In genomic region chr2:46847726-46848421, GRCh38 we compare ENCODE assay signal across 10 cellular contexts.
DNase-seq lines count a peak whose midpoint lies in the region; TF ChIP-seq lines count a peak whose summit lies in the region.
"Had no signal": no experiment of that assay in that cellular context is flagged by ENCODE, and none has a peak within 500 bp of the region (broad histone marks: within the 10 kb centered on the region; RNA-seq: fewer than 3 reads in every experiment).

No MANE protein-coding gene starts in this region.

- DNase-seq in RWPE1 (ENCODE audit: low spot score) (peak; percentile 42), esophagus squamous epithelium (lab: John Stamatoyannopoulos, UW) (no peak), nephron progenitor cell (no peak), uterus (no peak), H9 (no peak), midbrain (lab: John Stamatoyannopoulos, UW) (no peak)
- DNase-seq in stimulated activated CD4-positive, alpha-beta T cell treated with anti-CD3 and anti-CD28 coated beads, Interleukin-2, amount 100 ng/mL, for 48 hours: no peak
- DNase-seq: activated CD8-positive, alpha-beta memory T cell treated with anti-CD3 and anti-CD28 coated beads, Interleukin-2, amount 10 ng/mL, durations not matched to agents 7 days and 5 days; erythroblast; stimulated activated CD4-positive, alpha-beta T cell treated with anti-CD3 and anti-CD28 coated beads, Interleukin-12 subunit alpha, Interleukin-12 subunit beta, amount 100 ng/mL, for 4 hours had no signal

- no peak overlapping the region for H3K14ac ChIP-seq in H9 (ENCODE audit: insufficient read depth, low read length)

- no peak overlapping the region for H2AK5ac ChIP-seq in H9 (ENCODE audit: insufficient read length, low read length)

- peaks cover 40% of the 10 kb centered on the region for H3K4me1 Mint-ChIP-seq in nephron progenitor cell
- peaks cover 4 to 8% of the 10 kb centered on the region in 2 experiments; a peak in 2 of 4 replicates for H3K4me1 Mint-ChIP-seq in H9
- H3K4me1 Mint-ChIP-seq: activated CD8-positive, alpha-beta memory T cell treated with anti-CD3 and anti-CD28 coated beads, Interleukin-2, amount 10 ng/mL, durations not matched to agents 7 days and 5 days had no signal

- H2BK5ac ChIP-seq in H9 (ENCODE audit: insufficient read length, low read length): no peak overlapping the region

- H3K4me1 ChIP-seq in esophagus squamous epithelium (peaks cover 53 to 65% (median 60%) of the 10 kb centered on the region in 3 donors), uterus (peaks cover 36 to 59% of the 10 kb centered on the region in 2 donors), H9 (ENCODE audit: insufficient read depth, low read length) (no peaks in the 10 kb centered on the region; the same call in 1 of the 2 replicates)

- H3K27ac Mint-ChIP-seq in nephron progenitor cell (peak overlapping the region; percentile 42), H9 (no peak overlapping the region)
- H3K27ac Mint-ChIP-seq: activated CD8-positive, alpha-beta memory T cell treated with anti-CD3 and anti-CD28 coated beads, Interleukin-2, amount 10 ng/mL, durations not matched to agents 7 days and 5 days had no signal

- H3K27ac ChIP-seq in RWPE1: peak overlapping the region; percentile 91
- peak overlapping the region; percentile 71 to 95 (median 82) for H3K27ac ChIP-seq in esophagus squamous epithelium
- peak overlapping the region; percentile 90 to 93 for H3K27ac ChIP-seq in uterus
- no peak overlapping the region for H3K27ac ChIP-seq in H9 (ENCODE audit: insufficient read length, low read depth, low read length)

- H4K5ac ChIP-seq in H9 (ENCODE audit: insufficient read length, low read depth, low read length): no peak overlapping the region

- POLR2A ChIA-PET in RWPE1 (lab: Yijun Ruan, JAX; ENCODE audit: low non-redundant PET): no interaction called here

- H3K79me2 ChIP-seq in H9 (ENCODE audit: insufficient read depth, low read length): no peaks in the 10 kb centered on the region

- WGBS in esophagus squamous epithelium, 2 donors: 37 to 66% methylated on average over 5 of the region's 5 CpGs
- no CpG with 5 or more reads among the region's 5 CpGs for WGBS in H9 (ENCODE audit: extremely low coverage, insufficient read length, low lambda C conversion rate)

- CTCF ChIA-PET in RWPE1 (lab: Yijun Ruan, JAX): interaction anchor here (0.6 kb wide), 1 partner anchor 518 kb away, joined by 4 read pairs; no protein-coding TSS in a partner anchor

- no peak for TF ChIP-seq CTCF in RWPE1 (conservative IDR thresholded peaks at IDR 0.05; ENCODE audit: low read depth)
- TF ChIP-seq CTCF in esophagus squamous epithelium (IDR thresholded peaks at IDR 0.05): no peak
- no peak for TF ChIP-seq CTCF in nephron progenitor cell (IDR thresholded peaks at IDR 0.05)
- TF ChIP-seq CTCF in uterus (IDR thresholded peaks at IDR 0.05): no peak
- no peak for TF ChIP-seq CTCF in H9 (conservative IDR thresholded peaks at IDR 0.05)

- H4K91ac ChIP-seq in H9 (ENCODE audit: insufficient read length, low read depth, low read length): no peak overlapping the region

- H3K4ac ChIP-seq in H9 (ENCODE audit: low read depth, low read length): no peak overlapping the region

- H3K9ac ChIP-seq in H9 (ENCODE audit: extremely low read depth, insufficient read length, low read length): no peak overlapping the region

- H3K4me3 Mint-ChIP-seq in nephron progenitor cell: no peak overlapping the region
- no peak overlapping the region for H3K4me3 Mint-ChIP-seq in H9
- H3K4me3 Mint-ChIP-seq: activated CD8-positive, alpha-beta memory T cell treated with anti-CD3 and anti-CD28 coated beads, Interleukin-2, amount 10 ng/mL, durations not matched to agents 7 days and 5 days had no signal

- H3K9me3 Mint-ChIP-seq in nephron progenitor cell (peaks cover under 1% of the 10 kb centered on the region), H9 (no peaks in the 10 kb centered on the region)

- no peak overlapping the region for H2BK15ac ChIP-seq in H9 (ENCODE audit: low read depth, low read length)

- H3K36me3 ChIP-seq in esophagus squamous epithelium (no peaks in the 10 kb centered on the region), uterus (no peaks in the 10 kb centered on the region)

- intact Hi-C loops in esophagus squamous epithelium (cut with DNase I): no loop called here
- intact Hi-C loops in uterus (cut with DNase I; ENCODE audit: low total_unique reads): no loop called here

- no peak overlapping the region for H3T11ph ChIP-seq in H9 (ENCODE audit: low read length)

- no peaks in the 10 kb centered on the region for H3K36me3 Mint-ChIP-seq in nephron progenitor cell (ENCODE audit: low read depth)
- no peaks in the 10 kb centered on the region for H3K36me3 Mint-ChIP-seq in H9 (ENCODE audit: insufficient read depth in 1 of 3, low read depth in 3 of 3)
- H3K36me3 Mint-ChIP-seq: activated CD8-positive, alpha-beta memory T cell treated with anti-CD3 and anti-CD28 coated beads, Interleukin-2, amount 10 ng/mL, durations not matched to agents 7 days and 5 days had no signal

- H3K23me2 ChIP-seq in H9 (ENCODE audit: insufficient read length, low read depth, low read length, poor library complexity, severe bottlenecking): no peaks in the 10 kb centered on the region

- H4K20me1 ChIP-seq in H9 (ENCODE audit: control insufficient read depth, insufficient read depth, insufficient read length): no peaks in the 10 kb centered on the region

- H3K56ac ChIP-seq in H9 (ENCODE audit: insufficient read length, low read depth, low read length): no peak overlapping the region

- no peak overlapping the region for H3K23ac ChIP-seq in H9 (ENCODE audit: insufficient read length, low read depth, low read length)

- H3K27me3 ChIP-seq in esophagus squamous epithelium (peaks cover 0 to 27% (median 0%) of the 10 kb centered on the region in 4 donors), uterus (no peaks in the 10 kb centered on the region), H9 (ENCODE audit: insufficient read depth, low read length) (no peaks in the 10 kb centered on the region)

- no peak overlapping the region for H2BK20ac ChIP-seq in H9 (ENCODE audit: low read depth, low read length, poor library complexity, severe bottlenecking)

- no peak overlapping the region for H2AFZ ChIP-seq in H9 (ENCODE audit: low read length)

- TF ChIP-seq POLR2A in esophagus squamous epithelium (IDR thresholded peaks at IDR 0.05): no peak
- no peak for TF ChIP-seq POLR2A in uterus (IDR thresholded peaks at IDR 0.05)

- H3K27me3 Mint-ChIP-seq in nephron progenitor cell (ENCODE audit: low read depth, poor library complexity): peaks cover 9% of the 10 kb centered on the region
- peaks cover 2% of the 10 kb centered on the region for H3K27me3 Mint-ChIP-seq in H9 (ENCODE audit: low read depth)

- no peak overlapping the region for H2BK120ac ChIP-seq in H9 (ENCODE audit: low read depth, low read length, poor library complexity, severe bottlenecking)

- no peak overlapping the region for H3K18ac ChIP-seq in H9 (ENCODE audit: insufficient read length, low read depth, low read length)

- H3K9me3 ChIP-seq in esophagus squamous epithelium: no peaks in the 10 kb centered on the region
- no peaks in the 10 kb centered on the region for H3K9me3 ChIP-seq in uterus
- H3K9me3 ChIP-seq in H9 (ENCODE audit: control insufficient read depth, low read depth, low read length): no peaks in the 10 kb centered on the region

- no peaks in the 10 kb centered on the region for H3K79me1 ChIP-seq in H9 (ENCODE audit: insufficient read depth, low read depth, low read length, poor library complexity, severe bottlenecking)

- no peak overlapping the region for H3K4me2 ChIP-seq in H9 (ENCODE audit: insufficient read depth, insufficient read length, low read length)

- H4K8ac ChIP-seq in H9 (replicated peaks; ENCODE audit: insufficient read length, low read depth, low read length): no peak overlapping the region

- H3K4me3 ChIP-seq in esophagus squamous epithelium (no peak overlapping the region), uterus (no peak overlapping the region)

- no peak overlapping the region for H2BK12ac ChIP-seq in H9 (ENCODE audit: insufficient read length, low read depth, low read length)
